In the genomic region with DNA sequence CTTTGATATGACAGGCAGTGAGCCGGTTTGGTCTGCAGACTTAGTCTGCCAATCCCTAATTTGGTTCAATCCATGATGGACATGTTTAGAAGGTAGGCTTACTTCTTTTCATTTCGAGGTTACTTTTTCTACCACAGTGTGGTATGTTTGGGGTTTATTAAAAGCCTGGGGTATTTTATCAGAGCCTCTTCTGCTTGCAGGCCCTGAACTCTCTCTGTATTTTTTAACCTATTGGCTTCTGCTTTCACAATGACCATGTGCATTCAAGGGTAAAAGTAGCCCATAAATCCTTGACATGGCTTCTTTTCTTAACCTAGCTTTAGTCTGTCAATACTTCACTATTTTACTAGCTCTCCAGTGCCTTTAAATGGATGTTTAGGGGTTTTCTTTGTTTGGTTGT, we compare ENCODE assay signal across 20 cellular contexts.
DNase-seq lines count a peak whose midpoint lies in the region; ATAC-seq and TF ChIP-seq lines count a peak whose summit lies in the region.
"Had no signal": no experiment of that assay in that cellular context is flagged by ENCODE, and none has a peak within 500 bp of the region (broad histone marks: within the 10 kb centered on the region; RNA-seq: fewer than 3 reads in every experiment).

No MANE protein-coding gene starts in this region.

- H2AFZ ChIP-seq in neural progenitor cell (replicated peaks): no peak overlapping the region

- H4K20me1 ChIP-seq in neural progenitor cell (ENCODE audit: low read depth): no peaks in the 10 kb centered on the region

- peaks cover 4% of the 10 kb centered on the region for H3K27me3 Mint-ChIP-seq in neural progenitor cell (ENCODE audit: insufficient read depth, low read depth)
- H3K27me3 Mint-ChIP-seq: naive thymus-derived CD8-positive, alpha-beta T cell had no signal

- H3K36me3 ChIP-seq in neural progenitor cell: no peaks in the 10 kb centered on the region
- H3K36me3 ChIP-seq: breast epithelium had no signal

- H3K4me3 ChIP-seq in neural progenitor cell: no peak overlapping the region
- H3K4me3 ChIP-seq: breast epithelium had no signal

- H3K27ac ChIP-seq in neural progenitor cell: no peak overlapping the region
- H3K27ac ChIP-seq: breast epithelium, foreskin keratinocyte had no signal

- H3K27ac Mint-ChIP-seq in neural progenitor cell: peak overlapping the region; percentile 29
- H3K27ac Mint-ChIP-seq: CD8-positive, alpha-beta T cell; naive thymus-derived CD8-positive, alpha-beta T cell had no signal

- no peaks in the 10 kb centered on the region for H3F3A ChIP-seq in neural progenitor cell (ENCODE audit: low read depth)

- H3K4me2 ChIP-seq in neural progenitor cell: no peak overlapping the region
- H3K4me2 ChIP-seq: SK-N-SH had no signal

- peaks cover 8% of the 10 kb centered on the region for H3K4me1 Mint-ChIP-seq in neural progenitor cell

- ATAC-seq in GM18517 (IDR thresholded peaks at IDR 0.05; ENCODE audit: unreplicated experiment) (peak; percentile 65), GM21423 (IDR thresholded peaks at IDR 0.05; ENCODE audit: unreplicated experiment) (peak; percentile 57), HG03159 (IDR thresholded peaks at IDR 0.05; ENCODE audit: unreplicated experiment) (peak; percentile 68), GM19452 (IDR thresholded peaks at IDR 0.05; ENCODE audit: unreplicated experiment) (no peak)
- ATAC-seq: CD8-positive, alpha-beta T cell; foreskin keratinocyte; naive thymus-derived CD8-positive, alpha-beta T cell had no signal

- no peaks in the 10 kb centered on the region for H3K9me3 Mint-ChIP-seq in neural progenitor cell
- H3K9me3 Mint-ChIP-seq: CD8-positive, alpha-beta T cell; naive thymus-derived CD8-positive, alpha-beta T cell had no signal

- DNase-seq in neural progenitor cell (ENCODE audit: low spot score) (peak; percentile 13), cerebellar cortex (ENCODE audit: low spot score) (no peak), EL (no peak), NCI-H1694 (lab: John Stamatoyannopoulos, UW) (no peak)
- DNase-seq: activated CD4-positive, CD25-positive, alpha-beta regulatory T cell treated with anti-CD3 and anti-CD28 coated beads, Interleukin-2, amount 50 U/mL, for 72 hours; CD8-positive, alpha-beta T cell; dermis blood vessel endothelial cell; foreskin keratinocyte; mesenchymal stem cell; naive thymus-derived CD8-positive, alpha-beta T cell; NCI-H1694 treated with DMSO at 0.1 percent for 48 hours; NCI-H226; SK-N-SH; stimulated activated CD4-positive, alpha-beta T cell treated with anti-CD3 and anti-CD28 coated beads, Interleukin-4, amount 100 ng/mL, for 1 hour; substantia nigra had no signal

- H3K27me3 ChIP-seq in neural progenitor cell: no peaks in the 10 kb centered on the region
- H3K27me3 ChIP-seq: breast epithelium, foreskin keratinocyte had no signal

- no peaks in the 10 kb centered on the region for H3K36me3 Mint-ChIP-seq in neural progenitor cell
- H3K36me3 Mint-ChIP-seq: CD8-positive, alpha-beta T cell had no signal

- TF ChIP-seq CTCF in neural progenitor cell (IDR thresholded peaks at IDR 0.05): no peak

- peaks cover 15% of the 10 kb centered on the region for H3K4me1 ChIP-seq in neural progenitor cell
- H3K4me1 ChIP-seq: breast epithelium had no signal

- H3K4me3 Mint-ChIP-seq in neural progenitor cell: no peak overlapping the region
- H3K4me3 Mint-ChIP-seq: CD8-positive, alpha-beta T cell; naive thymus-derived CD8-positive, alpha-beta T cell had no signal

- no peaks in the 10 kb centered on the region for H3K79me2 ChIP-seq in neural progenitor cell (ENCODE audit: low read depth)

- H3K9me3 ChIP-seq in neural progenitor cell (ENCODE audit: low read depth): no peaks in the 10 kb centered on the region
- H3K9me3 ChIP-seq: breast epithelium, SK-N-SH had no signal

- H3K9ac ChIP-seq in neural progenitor cell: no peak overlapping the region
- H3K9ac ChIP-seq: SK-N-SH had no signal
